21 cellular contexts compared by ENCODE assay signal in genomic region chr9:109561137-109561536, GRCh38.
"Had no signal": no experiment of that assay in that cellular context is flagged by ENCODE, and none has a peak within 500 bp of the region (broad histone marks: within the 10 kb centered on the region; RNA-seq: fewer than 3 reads in every experiment).

No MANE protein-coding gene starts in this region.

- H3K4me3 ChIP-seq: body of pancreas, lung, tibial artery had no signal

- H3K27me3 ChIP-seq: body of pancreas, tibial artery had no signal

- DNase-seq: activated CD4-positive, alpha-beta T cell treated with anti-CD3 and anti-CD28 coated beads, Interleukin-2, amount 10 ng/mL, durations not matched to agents 7 days and 5 days; activated CD4-positive, CD25-positive, alpha-beta regulatory T cell treated with anti-CD3 and anti-CD28 coated beads, Interleukin-2, amount 50 U/mL, for 72 hours; activated CD8-positive, alpha-beta memory T cell treated with anti-CD3 and anti-CD28 coated beads, Interleukin-2, amount 10 ng/mL, durations not matched to agents 7 days and 5 days; activated CD8-positive, alpha-beta T cell treated with anti-CD3 and anti-CD28 coated beads for 36 hours; activated effector memory CD4-positive, alpha-beta T cell treated with anti-CD3 and anti-CD28 coated beads, Interleukin-2, amount 50 U/mL, for 16 hours; activated naive CD4-positive, alpha-beta T cell treated with anti-CD3 and anti-CD28 coated beads, Interleukin-2, amount 10 ng/mL, durations not matched to agents 7 days and 5 days; activated T-cell treated with anti-CD3 and anti-CD28 coated beads for 4 hours; body of pancreas; central memory CD4-positive, alpha-beta T cell; dermis blood vessel endothelial cell; effector CD8-positive, alpha-beta T cell; naive thymus-derived CD8-positive, alpha-beta T cell; stimulated activated CD4-positive, alpha-beta T cell treated with anti-CD3 and anti-CD28 coated beads, Interleukin-12 subunit alpha, Interleukin-12 subunit beta, amount 100 ng/mL, for 4 hours; stimulated activated CD4-positive, alpha-beta T cell treated with anti-CD3 and anti-CD28 coated beads, Interleukin-4, amount 100 ng/mL, for 4 hours; stimulated activated naive CD8-positive, alpha-beta T cell treated with anti-CD3 and anti-CD28 coated beads, Interleukin-15, amount 100 ng/mL, for 72 hours; SW 1271; tibial artery had no signal

- H3K27ac ChIP-seq: body of pancreas, tibial artery, WERI-Rb-1 had no signal

- ATAC-seq: activated CD8-positive, alpha-beta memory T cell treated with anti-CD3 and anti-CD28 coated beads, Interleukin-2, amount 10 ng/mL, durations not matched to agents 7 days and 5 days; activated CD8-positive, alpha-beta T cell treated with anti-CD3 and anti-CD28 coated beads for 36 hours; body of pancreas; naive thymus-derived CD8-positive, alpha-beta T cell; stimulated activated naive CD8-positive, alpha-beta T cell treated with anti-CD3 and anti-CD28 coated beads, Interleukin-15, amount 100 ng/mL, for 72 hours had no signal

- H3K4me1 Mint-ChIP-seq: activated CD4-positive, alpha-beta T cell treated with anti-CD3 and anti-CD28 coated beads, Interleukin-2, amount 10 ng/mL, durations not matched to agents 7 days and 5 days; activated CD8-positive, alpha-beta memory T cell treated with anti-CD3 and anti-CD28 coated beads, Interleukin-2, amount 10 ng/mL, durations not matched to agents 7 days and 5 days; activated naive CD4-positive, alpha-beta T cell treated with anti-CD3 and anti-CD28 coated beads, Interleukin-2, amount 10 ng/mL, durations not matched to agents 7 days and 5 days; stimulated activated naive CD8-positive, alpha-beta T cell treated with anti-CD3 and anti-CD28 coated beads, Interleukin-15, amount 100 ng/mL, for 72 hours had no signal

- H3K4me1 ChIP-seq: body of pancreas had no signal

- H3K9me3 ChIP-seq: body of pancreas, tibial artery had no signal

- H3K4me3 Mint-ChIP-seq: activated CD4-positive, alpha-beta T cell treated with anti-CD3 and anti-CD28 coated beads, Interleukin-2, amount 10 ng/mL, durations not matched to agents 7 days and 5 days; activated CD8-positive, alpha-beta memory T cell treated with anti-CD3 and anti-CD28 coated beads, Interleukin-2, amount 10 ng/mL, durations not matched to agents 7 days and 5 days; activated CD8-positive, alpha-beta T cell treated with anti-CD3 and anti-CD28 coated beads for 36 hours; activated naive CD4-positive, alpha-beta T cell treated with anti-CD3 and anti-CD28 coated beads, Interleukin-2, amount 10 ng/mL, durations not matched to agents 7 days and 5 days; mesothelial cell of epicardium; stimulated activated naive CD8-positive, alpha-beta T cell treated with anti-CD3 and anti-CD28 coated beads, Interleukin-15, amount 100 ng/mL, for 72 hours had no signal

- H3K27ac Mint-ChIP-seq: activated CD4-positive, alpha-beta T cell treated with anti-CD3 and anti-CD28 coated beads, Interleukin-2, amount 10 ng/mL, durations not matched to agents 7 days and 5 days; activated CD8-positive, alpha-beta memory T cell treated with anti-CD3 and anti-CD28 coated beads, Interleukin-2, amount 10 ng/mL, durations not matched to agents 7 days and 5 days; activated CD8-positive, alpha-beta T cell treated with anti-CD3 and anti-CD28 coated beads for 36 hours; activated naive CD4-positive, alpha-beta T cell treated with anti-CD3 and anti-CD28 coated beads, Interleukin-2, amount 10 ng/mL, durations not matched to agents 7 days and 5 days; mesothelial cell of epicardium; naive thymus-derived CD8-positive, alpha-beta T cell; progenitor cell of endocrine pancreas; stimulated activated naive CD8-positive, alpha-beta T cell treated with anti-CD3 and anti-CD28 coated beads, Interleukin-15, amount 100 ng/mL, for 72 hours had no signal

- H3K36me3 ChIP-seq: tibial artery, WERI-Rb-1 had no signal

- H3K9me3 Mint-ChIP-seq: activated CD4-positive, alpha-beta T cell treated with anti-CD3 and anti-CD28 coated beads, Interleukin-2, amount 10 ng/mL, durations not matched to agents 7 days and 5 days; activated CD8-positive, alpha-beta T cell treated with anti-CD3 and anti-CD28 coated beads for 36 hours; activated naive CD4-positive, alpha-beta T cell treated with anti-CD3 and anti-CD28 coated beads, Interleukin-2, amount 10 ng/mL, durations not matched to agents 7 days and 5 days; mesothelial cell of epicardium had no signal

- H3K27me3 Mint-ChIP-seq: activated CD8-positive, alpha-beta memory T cell treated with anti-CD3 and anti-CD28 coated beads, Interleukin-2, amount 10 ng/mL, durations not matched to agents 7 days and 5 days; activated CD8-positive, alpha-beta T cell treated with anti-CD3 and anti-CD28 coated beads for 36 hours had no signal

- H3K36me3 Mint-ChIP-seq: activated CD8-positive, alpha-beta memory T cell treated with anti-CD3 and anti-CD28 coated beads, Interleukin-2, amount 10 ng/mL, durations not matched to agents 7 days and 5 days; activated naive CD4-positive, alpha-beta T cell treated with anti-CD3 and anti-CD28 coated beads, Interleukin-2, amount 10 ng/mL, durations not matched to agents 7 days and 5 days; mesothelial cell of epicardium; naive thymus-derived CD8-positive, alpha-beta T cell had no signal
